15 cellular contexts compared by ENCODE assay signal in the genomic region with DNA sequence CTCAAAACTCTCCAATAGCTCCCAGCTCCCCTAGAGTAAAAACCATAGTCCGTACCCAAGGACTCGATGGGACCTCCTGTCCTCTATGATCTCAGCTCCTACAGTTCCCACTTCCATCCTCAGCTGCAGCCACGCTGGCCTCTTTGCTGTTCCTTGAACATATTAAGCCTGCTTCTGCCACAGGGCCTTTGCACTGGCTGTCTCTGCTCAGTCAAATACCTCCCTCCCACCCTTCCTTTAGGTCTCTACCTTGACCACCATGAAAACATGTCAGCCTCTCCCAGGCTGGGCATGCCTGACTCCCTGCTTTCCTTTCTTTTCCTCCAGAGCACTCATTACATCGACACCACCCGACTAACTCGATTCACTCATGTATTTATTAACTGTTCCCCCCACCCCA.
"Had no signal": no experiment of that assay in that cellular context is flagged by ENCODE, and none has a peak within 500 bp of the region (broad histone marks: within the 10 kb centered on the region; RNA-seq: fewer than 3 reads in every experiment).

No MANE protein-coding gene starts in this region.

- DNase-seq: activated CD4-positive, alpha-beta T cell treated with anti-CD3 and anti-CD28 coated beads, Interleukin-2, amount 50 U/mL, for 1 hour; activated CD8-positive, alpha-beta memory T cell treated with anti-CD3 and anti-CD28 coated beads for 24 hours; central memory CD4-positive, alpha-beta T cell; heart left ventricle; naive B cell; stimulated activated CD4-positive, alpha-beta T cell treated with anti-CD3 and anti-CD28 coated beads, Interleukin-15, amount 100 ng/mL, for 24 hours; stimulated activated CD4-positive, alpha-beta T cell treated with anti-CD3 and anti-CD28 coated beads, Interleukin-4, amount 100 ng/mL, for 1 hour; stimulated activated naive CD4-positive, alpha-beta T cell treated with Interleukin-2 at 50 U/mL for 16 hours had no signal

- H3K9me3 ChIP-seq: upper lobe of left lung had no signal

- H3K27me3 Mint-ChIP-seq: naive B cell had no signal

- H3K27ac ChIP-seq: parathyroid adenoma, SK-N-MC had no signal

- H3K27ac Mint-ChIP-seq: dendritic cell treated with granulocyte-macrophage colony-stimulating factor and Interleukin-4, amounts not matched to agents 40 ng/mL and 50 ng/mL, for 4 days had no signal

- H3K4me3 Mint-ChIP-seq: dendritic cell treated with granulocyte-macrophage colony-stimulating factor and Interleukin-4, amounts not matched to agents 40 ng/mL and 50 ng/mL, for 4 days had no signal

- H3K27me3 ChIP-seq: heart left ventricle, upper lobe of left lung had no signal

- H2AFZ ChIP-seq: parathyroid adenoma had no signal

- H3K4me3 ChIP-seq: heart left ventricle, lung, SK-N-MC, skin epidermis, upper lobe of left lung had no signal

- ATAC-seq: activated CD4-positive, CD25-positive, alpha-beta regulatory T cell treated with anti-CD3 and anti-CD28 coated beads, Interleukin-2, amount 50 U/mL, for 24 hours; heart left ventricle had no signal

- H3K9ac ChIP-seq: parathyroid adenoma had no signal

- H3K4me1 ChIP-seq: parathyroid adenoma had no signal
